Comparison of ENCODE assay signal across 30 cellular contexts in genomic region chr6:51891784-51892183, GRCh38.
"Had no signal": no experiment of that assay in that cellular context is flagged by ENCODE, and none has a peak within 500 bp of the region (broad histone marks: within the 10 kb centered on the region; RNA-seq: fewer than 3 reads in every experiment).

No MANE protein-coding gene starts in this region.

- H3K36me3 Mint-ChIP-seq: immature natural killer cell; mesothelial cell of epicardium; naive B cell; neural progenitor cell; stimulated activated effector memory CD8-positive, alpha-beta T cell treated with anti-CD3 and anti-CD28 coated beads, Interleukin-12 subunit alpha, Interleukin-12 subunit beta, amount 100 ng/mL, for 72 hours had no signal

- H3K9ac ChIP-seq: neural progenitor cell, parathyroid adenoma had no signal

- H3K4me3 ChIP-seq: left lung, lung, neural progenitor cell, psoas muscle, right atrium auricular region, right lobe of liver, suprapubic skin, thoracic aorta, tibial nerve, upper lobe of left lung, vagina had no signal

- H3K79me2 ChIP-seq: parathyroid adenoma had no signal

- H3K27me3 ChIP-seq: left lung, neural progenitor cell, neutrophil, right atrium auricular region, right lobe of liver, suprapubic skin, tibial nerve, upper lobe of left lung, vagina had no signal

- H3K4me3 Mint-ChIP-seq: immature natural killer cell; mesothelial cell of epicardium; naive B cell; natural killer cell; nephron progenitor cell; neural progenitor cell; stimulated activated effector memory CD8-positive, alpha-beta T cell treated with anti-CD3 and anti-CD28 coated beads, Interleukin-12 subunit alpha, Interleukin-12 subunit beta, amount 100 ng/mL, for 72 hours; stimulated activated naive CD8-positive, alpha-beta T cell treated with anti-CD3 and anti-CD28 coated beads, Interleukin-15, Interleukin-2, amounts not matched to agents 100 ng/mL and 50 ng/mL, for 24 hours had no signal

- ATAC-seq: left colon; left lung; natural killer cell; psoas muscle; stimulated activated effector memory CD8-positive, alpha-beta T cell treated with anti-CD3 and anti-CD28 coated beads, Interleukin-12 subunit alpha, Interleukin-12 subunit beta, amount 100 ng/mL, for 72 hours had no signal

- H3K9me3 ChIP-seq: left lung, neutrophil, psoas muscle, right atrium auricular region, right lobe of liver, suprapubic skin, thoracic aorta, tibial nerve, upper lobe of left lung, vagina had no signal

- H3K4me1 ChIP-seq: left lung, neural progenitor cell, parathyroid adenoma, psoas muscle, right atrium auricular region, right lobe of liver, suprapubic skin, tibial nerve, upper lobe of left lung, vagina had no signal

- H3K27ac ChIP-seq: left lung, neural progenitor cell, neutrophil, parathyroid adenoma, psoas muscle, right atrium auricular region, right lobe of liver, suprapubic skin, thoracic aorta, tibial nerve, upper lobe of left lung, vagina had no signal

- H2AFZ ChIP-seq: neural progenitor cell, parathyroid adenoma had no signal

- H3K27ac Mint-ChIP-seq: immature natural killer cell; mesothelial cell of epicardium; naive B cell; natural killer cell; nephron progenitor cell; neural progenitor cell; stimulated activated effector memory CD8-positive, alpha-beta T cell treated with anti-CD3 and anti-CD28 coated beads, Interleukin-12 subunit alpha, Interleukin-12 subunit beta, amount 100 ng/mL, for 72 hours; stimulated activated naive CD8-positive, alpha-beta T cell treated with anti-CD3 and anti-CD28 coated beads, Interleukin-15, Interleukin-2, amounts not matched to agents 100 ng/mL and 50 ng/mL, for 24 hours had no signal

- H3K27me3 Mint-ChIP-seq: stimulated activated naive CD8-positive, alpha-beta T cell treated with anti-CD3 and anti-CD28 coated beads, Interleukin-15, Interleukin-2, amounts not matched to agents 100 ng/mL and 50 ng/mL, for 24 hours had no signal

- H3K4me2 ChIP-seq: neural progenitor cell had no signal

- H3K4me1 Mint-ChIP-seq: immature natural killer cell; mesothelial cell of epicardium; naive B cell; natural killer cell; nephron progenitor cell; neural progenitor cell; stimulated activated effector memory CD8-positive, alpha-beta T cell treated with anti-CD3 and anti-CD28 coated beads, Interleukin-12 subunit alpha, Interleukin-12 subunit beta, amount 100 ng/mL, for 72 hours had no signal

- DNase-seq: hippocampal formation; immature natural killer cell; kidney; left colon; left lung; mesendoderm; naive B cell; natural killer cell; nephron progenitor cell; occipital lobe; psoas muscle; right lobe of liver; stimulated activated CD4-positive, alpha-beta T cell treated with anti-CD3 and anti-CD28 coated beads, Interleukin-12 subunit alpha, Interleukin-12 subunit beta, amount 100 ng/mL, for 4 hours; stimulated activated CD4-positive, alpha-beta T cell treated with anti-CD3 and anti-CD28 coated beads, Interleukin-15, amount 100 ng/mL, for 24 hours; stimulated activated CD4-positive, alpha-beta T cell treated with anti-CD3 and anti-CD28 coated beads, Interleukin-2, amount 100 ng/mL, for 24 hours; stimulated activated CD4-positive, alpha-beta T cell treated with anti-CD3 and anti-CD28 coated beads, Interleukin-4, amount 100 ng/mL, for 1 hour; stimulated activated naive CD4-positive, alpha-beta T cell; upper lobe of left lung had no signal

- H3K9me3 Mint-ChIP-seq: mesothelial cell of epicardium; natural killer cell; neural progenitor cell; stimulated activated naive CD8-positive, alpha-beta T cell treated with anti-CD3 and anti-CD28 coated beads, Interleukin-15, Interleukin-2, amounts not matched to agents 100 ng/mL and 50 ng/mL, for 24 hours had no signal

- H3K36me3 ChIP-seq: left lung, neural progenitor cell, neutrophil, right atrium auricular region, right lobe of liver, suprapubic skin, thoracic aorta, tibial nerve, upper lobe of left lung, vagina had no signal
